ENCODE assay signal across 21 cellular contexts in genomic region chr1:9510130-9510529, GRCh38.
"Had no signal": no experiment of that assay in that cellular context is flagged by ENCODE, and none has a peak within 500 bp of the region (broad histone marks: within the 10 kb centered on the region; RNA-seq: fewer than 3 reads in every experiment).

No MANE protein-coding gene starts in this region.

- H3K9me3 ChIP-seq: left ventricle myocardium inferior, ovary, right atrium auricular region, right lobe of liver, uterus had no signal

- H3K4me3 ChIP-seq: left ventricle myocardium inferior, lung, ovary, right atrium auricular region, right lobe of liver, smooth muscle cell, tibial nerve, uterus had no signal

- H3K4me1 ChIP-seq: left ventricle myocardium inferior, right atrium auricular region, tibial nerve, uterus had no signal

- H3K36me3 ChIP-seq: left ventricle myocardium inferior, ovary, right atrium auricular region, right lobe of liver, tibial nerve, uterus had no signal

- H3K27me3 ChIP-seq: ovary, right atrium auricular region, right lobe of liver, tibial nerve, uterus had no signal

- DNase-seq: islet precursor cell; left ventricle myocardium inferior; mesendoderm; naive B cell; natural killer cell; nephron progenitor cell; ovary; right lobe of liver; stimulated activated CD4-positive, alpha-beta T cell treated with anti-CD3 and anti-CD28 coated beads, Interleukin-1b, Interleukin-23, amount 100 ng/mL, for 48 hours; stimulated activated CD4-positive, alpha-beta T cell treated with anti-CD3 and anti-CD28 coated beads, Interleukin-2, amount 100 ng/mL, for 48 hours; stimulated activated CD4-positive, alpha-beta T cell treated with anti-CD3 and anti-CD28 coated beads, Interleukin-4, amount 100 ng/mL, for 4 hours; stimulated activated CD8-positive, alpha-beta memory T cell treated with anti-CD3 and anti-CD28 coated beads, Interleukin-4, amount 100 ng/mL, for 48 hours; stimulated activated naive CD4-positive, alpha-beta T cell treated with Interleukin-2 at 50 U/mL for 16 hours; stimulated activated naive CD8-positive, alpha-beta T cell treated with anti-CD3 and anti-CD28 coated beads, Interleukin-15, amount 100 ng/mL, for 72 hours; substantia nigra; uterus had no signal

- H3K4me2 ChIP-seq: smooth muscle cell had no signal

- ATAC-seq: natural killer cell; stimulated activated memory B cell treated with anti-CD40 and anti-IgM and Interleukin-4, amounts not matched to agents 10 μg/mL and 1 μg/mL and 100 μg/mL, for 72 hours; stimulated activated naive CD8-positive, alpha-beta T cell treated with anti-CD3 and anti-CD28 coated beads, Interleukin-15, amount 100 ng/mL, for 72 hours had no signal

- H3K27ac ChIP-seq: left ventricle myocardium inferior, ovary, right atrium auricular region, right lobe of liver, tibial nerve, uterus had no signal
